In the genomic region with DNA sequence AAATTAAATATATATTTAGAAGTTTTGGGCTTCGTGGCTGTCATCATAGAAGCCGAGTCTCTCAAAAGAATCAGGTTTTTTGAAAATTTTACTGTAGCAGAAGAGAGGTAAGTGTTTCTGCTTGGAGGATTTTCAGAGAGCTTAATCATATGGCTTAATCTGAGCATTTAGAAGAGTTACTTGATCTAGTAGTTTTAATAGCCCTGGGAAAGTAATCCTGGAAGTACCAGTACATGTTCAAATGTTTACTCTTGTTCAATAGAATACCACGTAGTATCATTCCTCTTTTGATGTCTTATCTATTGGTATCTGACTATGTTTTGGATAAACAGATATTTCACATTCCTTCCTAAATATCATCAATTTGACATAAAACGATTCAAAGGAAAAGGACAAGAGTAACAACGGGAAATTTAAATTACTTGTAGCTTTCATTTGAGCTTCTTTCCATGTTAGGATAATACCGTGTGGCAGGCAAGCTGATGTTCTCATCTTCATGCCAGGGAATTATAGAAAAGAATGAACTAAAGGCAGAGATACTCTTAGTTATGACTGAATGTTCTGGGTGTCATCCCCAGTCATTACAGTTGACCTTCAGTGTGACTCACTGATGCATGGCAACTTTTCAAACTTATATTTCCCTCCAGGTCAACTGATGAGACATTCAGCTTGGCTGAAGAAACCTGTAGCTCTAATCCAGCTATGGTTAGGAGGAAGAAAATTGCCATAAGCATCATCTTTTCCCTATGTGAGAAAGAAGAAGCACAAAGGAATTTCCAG, we compare ENCODE assay signal across 18 cellular contexts.
DNase-seq lines count a peak whose midpoint lies in the region; ATAC-seq and TF ChIP-seq lines count a peak whose summit lies in the region.
"Had no signal": no experiment of that assay in that cellular context is flagged by ENCODE, and none has a peak within 500 bp of the region (broad histone marks: within the 10 kb centered on the region; RNA-seq: fewer than 3 reads in every experiment).

No MANE protein-coding gene starts in this region.

- H3K4me3 ChIP-seq in breast epithelium (no peak overlapping the region), fibroblast of villous mesenchyme (ENCODE audit: low read depth, low read length) (no peak overlapping the region), tibial artery (no peak overlapping the region)
- H3K4me3 ChIP-seq: colonic mucosa, SJCRH30 had no signal

- intact Hi-C loops in MCF 10A (cut with micrococcal nuclease): loop anchor here (5.0 to 10.0 kb wide), 3 partner anchors 139 to 456 kb away; no protein-coding TSS in a partner anchor
- intact Hi-C loops in breast epithelium (cut with DNase I; ENCODE audit: low total_unique reads): loop anchor here (5.0 kb wide), 1 partner anchor 339 kb away; no protein-coding TSS in a partner anchor
- intact Hi-C loops in tibial artery (cut with DNase I; ENCODE audit: low total_unique reads): loop anchor here (5.0 kb wide), 1 partner anchor 319 kb away; no protein-coding TSS in a partner anchor

- H3K4me1 Mint-ChIP-seq in MCF 10A (ENCODE audit: insufficient read depth, unreplicated experiment): no peaks in the 10 kb centered on the region

- H3K27ac ChIP-seq in breast epithelium (no peak overlapping the region), tibial artery (no peak overlapping the region)
- H3K27ac ChIP-seq: 22Rv1, colonic mucosa, parathyroid adenoma, SJCRH30 had no signal

- DNase-seq in MCF 10A (ENCODE audit: unreplicated experiment) (peak; percentile 32), breast epithelium (ENCODE audit: low spot score in 2 of 2) (no peak), fibroblast of villous mesenchyme (ENCODE audit: low read depth) (peak; percentile 34), C1 segment of cervical spinal cord (lab: John Stamatoyannopoulos, UW) (no peak), tibial artery (no peak), T-helper 9 cell (no peak), SW 1271 (lab: John Stamatoyannopoulos, UW) (no peak)
- DNase-seq: activated CD4-positive, alpha-beta memory T cell treated with anti-CD3 and anti-CD28 coated beads for 36 hours; amniotic stem cell; Calu3; colonic mucosa; hippocampal formation; left cardiac atrium; NCI-H446; SJCRH30 had no signal

- TF ChIP-seq POLR2A in breast epithelium (IDR thresholded peaks at IDR 0.05): no peak

- ATAC-seq in SK-N-SH treated with all-trans-retinoic acid at 6 μM for 48 hours: peak; percentile 58

- CTCF ChIA-PET in MCF 10A (lab: Yijun Ruan, JAX): interaction anchor here (0.6 to 4.7 kb wide), 18 partner anchors 9 to 433 kb away, joined by 3 to 49 read pairs (median 4); no protein-coding TSS in a partner anchor

- POLR2A ChIA-PET in MCF 10A (lab: Yijun Ruan, JAX): interaction anchor here (0.5 kb wide), 1 partner anchor 1297 kb away, joined by 3 read pairs; no protein-coding TSS in a partner anchor

- TF ChIP-seq CTCF in MCF 10A (IDR thresholded peaks at IDR 0.05; ENCODE audit: unreplicated experiment) (no peak), breast epithelium (IDR thresholded peaks at IDR 0.05) (no peak), fibroblast of villous mesenchyme (IDR thresholded peaks at IDR 0.05; ENCODE audit: insufficient read depth, low read depth, low read length) (no peak), tibial artery (IDR thresholded peaks at IDR 0.05) (no peak)

- H3K36me3 ChIP-seq in breast epithelium (no peaks in the 10 kb centered on the region), tibial artery (peaks cover 30 to 49% (median 47%) of the 10 kb centered on the region in 3 donors)
- H3K36me3 ChIP-seq: SJCRH30 had no signal

- no peak overlapping the region for H3K4me3 Mint-ChIP-seq in MCF 10A (ENCODE audit: unreplicated experiment)
- H3K4me3 Mint-ChIP-seq: activated CD4-positive, alpha-beta memory T cell treated with anti-CD3 and anti-CD28 coated beads for 36 hours had no signal

- H3K9me3 Mint-ChIP-seq in MCF 10A (ENCODE audit: unreplicated experiment): no peaks in the 10 kb centered on the region
- H3K9me3 Mint-ChIP-seq: activated CD4-positive, alpha-beta memory T cell treated with anti-CD3 and anti-CD28 coated beads for 36 hours had no signal

- H3K27me3 ChIP-seq in breast epithelium (no peaks in the 10 kb centered on the region), tibial artery (no peaks in the 10 kb centered on the region)
- H3K27me3 ChIP-seq: colonic mucosa, SJCRH30 had no signal

- peaks cover 16% of the 10 kb centered on the region for H3K36me3 Mint-ChIP-seq in MCF 10A (ENCODE audit: insufficient read depth, unreplicated experiment)

- H3K27ac Mint-ChIP-seq in MCF 10A (ENCODE audit: low read depth, unreplicated experiment): no peak overlapping the region
- H3K27ac Mint-ChIP-seq: activated CD4-positive, alpha-beta memory T cell treated with anti-CD3 and anti-CD28 coated beads for 36 hours had no signal

- no TSS peak for BruUV-seq in MCF 10A (replicated peaks; lab: Mats Ljungman, UMichigan)

- H3K27me3 Mint-ChIP-seq in MCF 10A (ENCODE audit: insufficient read depth, unreplicated experiment): no peaks in the 10 kb centered on the region
- H3K27me3 Mint-ChIP-seq: activated CD4-positive, alpha-beta memory T cell treated with anti-CD3 and anti-CD28 coated beads for 36 hours had no signal

- H3K9me3 ChIP-seq in breast epithelium: no peaks in the 10 kb centered on the region
- no peaks in the 10 kb centered on the region for H3K9me3 ChIP-seq in tibial artery
- H3K9me3 ChIP-seq: colonic mucosa, SJCRH30 had no signal

- H3K4me1 ChIP-seq in breast epithelium (no peaks in the 10 kb centered on the region), tibial artery (no peaks in the 10 kb centered on the region)
- H3K4me1 ChIP-seq: colonic mucosa, parathyroid adenoma, SJCRH30 had no signal

TF ChIP-seq in SK-N-SH treated with all-trans-retinoic acid at 6 μM for 48 hours, 23 proteins besides CTCF, POLR2A, EP300 and RAD21:
- TF ChIP-seq PATZ1 (CRISPR knock-in tag; IDR thresholded peaks at IDR 0.05; ENCODE audit: borderline replicate concordance): no peak
- no peak for TF ChIP-seq ZFP30 (CRISPR knock-in tag; IDR thresholded peaks at IDR 0.05)
- no peak for TF ChIP-seq PPARA (CRISPR knock-in tag; IDR thresholded peaks at IDR 0.05; ENCODE audit: borderline replicate concordance)
- no peak for TF ChIP-seq CSDC2 (CRISPR knock-in tag; IDR thresholded peaks at IDR 0.05)
- no peak for TF ChIP-seq ZC3H10 (CRISPR knock-in tag; IDR thresholded peaks at IDR 0.05)
- TF ChIP-seq ISL1 (CRISPR knock-in tag; IDR thresholded peaks at IDR 0.05): no peak
- TF ChIP-seq ARNTL (CRISPR knock-in tag; IDR thresholded peaks at IDR 0.05; ENCODE audit: borderline replicate concordance, low read depth): no peak
- no peak for TF ChIP-seq ZFP3 (CRISPR knock-in tag; IDR thresholded peaks at IDR 0.05)
- no peak for TF ChIP-seq SNAI2 (CRISPR knock-in tag; IDR thresholded peaks at IDR 0.05)
- TF ChIP-seq, protein P1, sequence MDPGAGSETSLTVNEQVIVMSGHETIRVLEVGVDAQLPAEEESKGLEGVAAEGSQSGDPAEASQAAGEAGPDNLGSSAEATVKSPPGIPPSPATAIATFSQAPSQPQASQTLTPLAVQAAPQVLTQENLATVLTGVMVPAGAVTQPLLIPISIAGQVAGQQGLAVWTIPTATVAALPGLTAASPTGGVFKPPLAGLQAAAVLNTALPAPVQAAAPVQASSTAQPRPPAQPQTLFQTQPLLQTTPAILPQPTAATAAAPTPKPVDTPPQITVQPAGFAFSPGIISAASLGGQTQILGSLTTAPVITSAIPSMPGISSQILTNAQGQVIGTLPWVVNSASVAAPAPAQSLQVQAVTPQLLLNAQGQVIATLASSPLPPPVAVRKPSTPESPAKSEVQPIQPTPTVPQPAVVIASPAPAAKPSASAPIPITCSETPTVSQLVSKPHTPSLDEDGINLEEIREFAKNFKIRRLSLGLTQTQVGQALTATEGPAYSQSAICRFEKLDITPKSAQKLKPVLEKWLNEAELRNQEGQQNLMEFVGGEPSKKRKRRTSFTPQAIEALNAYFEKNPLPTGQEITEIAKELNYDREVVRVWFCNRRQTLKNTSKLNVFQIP (CRISPR knock-in tag; IDR thresholded peaks at IDR 0.05; ENCODE audit: borderline replicate concordance, low read depth): no peak
- no peak for TF ChIP-seq BACH2 (CRISPR knock-in tag; IDR thresholded peaks at IDR 0.05; ENCODE audit: borderline replicate concordance)
- TF ChIP-seq ZNF8 (CRISPR knock-in tag; IDR thresholded peaks at IDR 0.05): no peak
- no peak for TF ChIP-seq ZNF70 (CRISPR knock-in tag; IDR thresholded peaks at IDR 0.05)
- no peak for TF ChIP-seq TOX (CRISPR knock-in tag; IDR thresholded peaks at IDR 0.05; ENCODE audit: borderline replicate concordance)

Comparison
In these comparisons a context has a peak if more than half of its experiments do, and no peak if none do; other contexts are left out.
1. DNase-seq: peak in MCF 10A (single experiment) and fibroblast of villous mesenchyme (single experiment); none in breast epithelium (0 of 2), C1 segment of cervical spinal cord (0 of 14), tibial artery (0 of 2), T-helper 9 cell (single experiment) and SW 1271 (0 of 2).